ENCODE assay signal across 23 cellular contexts in the genomic region with DNA sequence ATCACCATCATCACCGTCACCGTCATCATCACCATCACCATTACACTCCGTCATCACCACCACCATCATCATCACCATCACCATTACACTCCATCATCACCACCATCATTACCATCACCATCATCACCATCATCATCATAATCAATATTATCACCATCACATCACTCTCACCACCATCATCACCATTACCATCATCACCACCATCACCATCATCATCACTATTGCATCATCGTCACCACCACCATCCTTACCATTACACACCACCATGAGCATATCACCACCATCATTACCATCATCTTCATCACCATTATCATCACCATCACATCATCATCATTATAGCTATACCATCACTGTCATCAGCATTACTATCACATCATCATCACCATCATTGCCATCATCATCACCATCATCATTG.
DNase-seq lines count a peak whose midpoint lies in the region; ATAC-seq, FAIRE-seq and TF ChIP-seq lines count a peak whose summit lies in the region.
"Had no signal": no experiment of that assay in that cellular context is flagged by ENCODE, and none has a peak within 500 bp of the region (broad histone marks: within the 10 kb centered on the region; RNA-seq: fewer than 3 reads in every experiment).

No MANE protein-coding gene starts in this region.

- CTCF ChIA-PET in HepG2 (lab: Yijun Ruan, JAX; ENCODE audit: low intra/inter-chr PET ratio, low total read pairs) = no interaction called here

- no peak overlapping the region for H3K18ac ChIP-seq in neuronal stem cell (ENCODE audit: low read length)

- no peak for TF ChIP-seq RAD21 in HepG2 (CRISPR knock-in tag; IDR thresholded peaks at IDR 0.05)

- peaks cover 2% of the 10 kb centered on the region for H3K27me3 Mint-ChIP-seq in activated T-cell treated with anti-CD3 and anti-CD28 coated beads, Interleukin-2, amount 50 U/mL, for 4 hours (ENCODE audit: low read depth)
- H3K27me3 Mint-ChIP-seq in osteocyte (ENCODE audit: unreplicated experiment) = no peaks in the 10 kb centered on the region
- no peaks in the 10 kb centered on the region for H3K27me3 Mint-ChIP-seq in stimulated activated naive CD8-positive, alpha-beta T cell treated with anti-CD3 and anti-CD28 coated beads, Interleukin-15, amount 100 ng/mL, for 72 hours
- H3K27me3 Mint-ChIP-seq: CD4-positive, CD25-positive, alpha-beta regulatory T cell had no signal

- peaks cover 36% of the 10 kb centered on the region for H3K9me3 ChIP-seq in HepG2 (ENCODE audit: low read length)
- H3K9me3 ChIP-seq in right lobe of liver = no peaks in the 10 kb centered on the region
- H3K9me3 ChIP-seq in neuronal stem cell (replicated peaks in 1 of 2; ENCODE audit: control insufficient read depth in 2 of 2, insufficient read depth in 1 of 2, low read depth in 1 of 2, low read length in 2 of 2) = peaks cover 0 to 20% of the 10 kb centered on the region in 2 donors

- in situ Hi-C loops in HepG2 (cut with HindIII; ENCODE audit: extremely low pct_ligation_motif_present, low pct_unique_long_range_greater_than_20kb) = no loop called here

- H3K4me1 ChIP-seq in HepG2 (ENCODE audit: insufficient read depth, low read length) (no peaks in the 10 kb centered on the region), right lobe of liver (no peaks in the 10 kb centered on the region), neuronal stem cell (ENCODE audit: control insufficient read depth in 2 of 2, insufficient read depth in 1 of 2, low read depth in 1 of 2, low read length in 2 of 2) (no peaks in the 10 kb centered on the region)
- H3K4me1 ChIP-seq: Caco-2 had no signal

- peaks cover 2% of the 10 kb centered on the region for H3K79me1 ChIP-seq in neuronal stem cell (ENCODE audit: low read depth, low read length)

- peaks cover 17% of the 10 kb centered on the region for H3K9me3 Mint-ChIP-seq in activated T-cell treated with anti-CD3 and anti-CD28 coated beads, Interleukin-2, amount 50 U/mL, for 4 hours
- H3K9me3 Mint-ChIP-seq in osteocyte (ENCODE audit: unreplicated experiment) = peaks cover 30% of the 10 kb centered on the region
- H3K9me3 Mint-ChIP-seq in stimulated activated naive CD8-positive, alpha-beta T cell treated with anti-CD3 and anti-CD28 coated beads, Interleukin-15, amount 100 ng/mL, for 72 hours = peaks cover 17 to 26% of the 10 kb centered on the region in 2 donors

- POLR2A ChIA-PET in HepG2 (lab: Yijun Ruan, JAX) = no interaction called here

- no peak overlapping the region for H2BK15ac ChIP-seq in neuronal stem cell (ENCODE audit: low read length)

- peak overlapping the region; percentile 72 for H3K14ac ChIP-seq in neuronal stem cell (ENCODE audit: low read length)

- H3K4ac ChIP-seq in neuronal stem cell (ENCODE audit: low read length) = no peak overlapping the region

- no peak overlapping the region for H2BK120ac ChIP-seq in neuronal stem cell (ENCODE audit: low read depth, low read length)

- H2BK12ac ChIP-seq in neuronal stem cell (ENCODE audit: low read length) = no peak overlapping the region

- H3K9ac ChIP-seq in HepG2 (ENCODE audit: insufficient read depth, low read depth, low read length) (no peak overlapping the region), neuronal stem cell (ENCODE audit: low read depth, low read length, poor library complexity) (peak overlapping the region; percentile 65)
- H3K9ac ChIP-seq: BLaER1 had no signal

- H3K27me3 ChIP-seq in HepG2 (ENCODE audit: control insufficient read depth in 1 of 2, insufficient read depth in 2 of 2, low read length in 2 of 2) (no peaks in the 10 kb centered on the region; a peak in 1 of 5 replicates), right lobe of liver (no peaks in the 10 kb centered on the region), bronchial epithelial cell (ENCODE audit: control insufficient read depth, insufficient read depth, low read length) (no peaks in the 10 kb centered on the region), neuronal stem cell (ENCODE audit: control insufficient read depth in 3 of 3, insufficient read depth in 3 of 3, low read depth in 1 of 3, low read length in 3 of 3) (peaks cover 0 to 2% (median 0%) of the 10 kb centered on the region in 3 experiments)
- H3K27me3 ChIP-seq: BLaER1 had no signal

- no peak overlapping the region for H3K27ac Mint-ChIP-seq in osteocyte (ENCODE audit: unreplicated experiment)
- H3K27ac Mint-ChIP-seq in stimulated activated naive CD8-positive, alpha-beta T cell treated with anti-CD3 and anti-CD28 coated beads, Interleukin-15, amount 100 ng/mL, for 72 hours = no peak overlapping the region
- H3K27ac Mint-ChIP-seq: B cell; CD4-positive, CD25-positive, alpha-beta regulatory T cell; CD8-positive, alpha-beta T cell had no signal

- no peak overlapping the region for H3K4me2 ChIP-seq in HepG2 (ENCODE audit: low read depth, low read length)
- no peak overlapping the region for H3K4me2 ChIP-seq in neuronal stem cell (ENCODE audit: insufficient read depth, low read length, poor library complexity, severe bottlenecking)
- H3K4me2 ChIP-seq: BLaER1 had no signal

- H3K27ac ChIP-seq in HepG2 (ENCODE audit: extremely low read length, insufficient read depth, low read length) (no peak overlapping the region), right lobe of liver (no peak overlapping the region), neuronal stem cell (replicated peaks; ENCODE audit: low read length) (no peak overlapping the region)
- H3K27ac ChIP-seq: 22Rv1, BLaER1, C4-2B had no signal

- no peak overlapping the region for H4K91ac ChIP-seq in neuronal stem cell (ENCODE audit: low read depth, low read length, poor library complexity)

- ATAC-seq in HepG2 (no peak), right lobe of liver (no peak)
- ATAC-seq in activated T-cell treated with anti-CD3 and anti-CD28 coated beads, Interleukin-2, amount 50 U/mL, for 4 hours = no peak
- ATAC-seq in stimulated activated naive CD8-positive, alpha-beta T cell treated with anti-CD3 and anti-CD28 coated beads, Interleukin-15, amount 100 ng/mL, for 72 hours = no peak
- ATAC-seq: CD8-positive, alpha-beta T cell; GM12878 had no signal

- H4K20me1 ChIP-seq in HepG2 (ENCODE audit: insufficient read depth, low read length) = no peaks in the 10 kb centered on the region
- H4K20me1 ChIP-seq: BLaER1 had no signal

- TF ChIP-seq POLR2A in HepG2 (IDR thresholded peaks at IDR 0.05; ENCODE audit: insufficient read depth in 1 of 2, low read depth in 2 of 2, low read length in 2 of 2) (no peak), right lobe of liver (IDR thresholded peaks at IDR 0.05) (no peak)

- no peak for DNase-seq in HepG2 (ENCODE audit: low spot score)
- DNase-seq in right lobe of liver = no peak
- no peak for DNase-seq in bronchial epithelial cell (ENCODE audit: low read depth)
- no peak for DNase-seq in neuronal stem cell (ENCODE audit: low spot score)
- no peak for DNase-seq in activated T-cell treated with anti-CD3 and anti-CD28 coated beads, Interleukin-2, amount 50 U/mL, for 4 hours
- no peak for DNase-seq in osteocyte (ENCODE audit: extremely low spot score, unreplicated experiment)
- DNase-seq in stimulated activated naive CD8-positive, alpha-beta T cell treated with anti-CD3 and anti-CD28 coated beads, Interleukin-15, amount 100 ng/mL, for 72 hours = no peak
- DNase-seq: Caco-2; CD4-positive, CD25-positive, alpha-beta regulatory T cell; CD8-positive, alpha-beta T cell; DMS 273 treated with DMSO at 0.1 percent for 48 hours; DMS79; EL; GDM1; GOT3; H7; HCEC 1CT had no signal

- no peak overlapping the region for H2BK5ac ChIP-seq in neuronal stem cell (ENCODE audit: low read length)

- WGBS in HepG2 (ENCODE audit: low lambda C conversion rate) = 3% methylated on average over 4 of the region's 4 CpGs
- 42% methylated on average over 4 of the region's 4 CpGs for WGBS in right lobe of liver (ENCODE audit: insufficient coverage, low coverage, low lambda C conversion rate, missing lambda C conversion rate)
- WGBS in neuronal stem cell (ENCODE audit: extremely low coverage in 2 of 2, insufficient read length in 2 of 2, insufficient replicate concordance in 1 of 2), 2 donors = 100% methylated on average over 4 of the region's 4 CpGs; no CpG with 5 or more reads in 1 of the 2 donors

- H3K36me3 Mint-ChIP-seq in activated T-cell treated with anti-CD3 and anti-CD28 coated beads, Interleukin-2, amount 50 U/mL, for 4 hours (ENCODE audit: insufficient read depth) = no peaks in the 10 kb centered on the region
- no peaks in the 10 kb centered on the region for H3K36me3 Mint-ChIP-seq in osteocyte (ENCODE audit: unreplicated experiment)
- H3K36me3 Mint-ChIP-seq: CD4-positive, CD25-positive, alpha-beta regulatory T cell; CD8-positive, alpha-beta T cell had no signal

- TF ChIP-seq EP300 in HepG2 (IDR thresholded peaks at IDR 0.05; ENCODE audit: low read depth in 2 of 2, low read length in 2 of 2) (no peak), HepG2 (CRISPR knock-in tag; IDR thresholded peaks at IDR 0.05; ENCODE audit: borderline replicate concordance) (no peak)

- peaks cover 6% of the 10 kb centered on the region for H3K4me1 Mint-ChIP-seq in activated T-cell treated with anti-CD3 and anti-CD28 coated beads, Interleukin-2, amount 50 U/mL, for 4 hours (ENCODE audit: low read depth)
- no peaks in the 10 kb centered on the region for H3K4me1 Mint-ChIP-seq in osteocyte (ENCODE audit: unreplicated experiment)
- H3K4me1 Mint-ChIP-seq in stimulated activated naive CD8-positive, alpha-beta T cell treated with anti-CD3 and anti-CD28 coated beads, Interleukin-15, amount 100 ng/mL, for 72 hours = peaks cover 15% of the 10 kb centered on the region
- H3K4me1 Mint-ChIP-seq: B cell had no signal

- no peaks in the 10 kb centered on the region for H3K79me2 ChIP-seq in HepG2 (ENCODE audit: insufficient read depth, low read length)

- no peak overlapping the region for H3K4me3 Mint-ChIP-seq in activated T-cell treated with anti-CD3 and anti-CD28 coated beads, Interleukin-2, amount 50 U/mL, for 4 hours
- H3K4me3 Mint-ChIP-seq in osteocyte (ENCODE audit: unreplicated experiment) = no peak overlapping the region
- H3K4me3 Mint-ChIP-seq in stimulated activated naive CD8-positive, alpha-beta T cell treated with anti-CD3 and anti-CD28 coated beads, Interleukin-15, amount 100 ng/mL, for 72 hours = no peak overlapping the region
- H3K4me3 Mint-ChIP-seq: B cell; CD4-positive, CD25-positive, alpha-beta regulatory T cell; CD8-positive, alpha-beta T cell had no signal

- no peak overlapping the region for H4K8ac ChIP-seq in neuronal stem cell (ENCODE audit: low read depth, low read length)

- FAIRE-seq in HepG2 (lab: Jason Lieb, UNC) (no peak), bronchial epithelial cell (lab: Jason Lieb, UNC) (peak; percentile 86)
- FAIRE-seq: A204.1, GM12878 had no signal

- no peak overlapping the region for H2AFZ ChIP-seq in HepG2 (ENCODE audit: low read length)
- H2AFZ ChIP-seq in neuronal stem cell (ENCODE audit: low read length) = no peak overlapping the region

- H3K4me3 ChIP-seq in HepG2 (replicated peaks in 1 of 3; ENCODE audit: insufficient read depth in 1 of 3, low read depth in 2 of 3, low read length in 3 of 3) = no peak overlapping the region
- no peak overlapping the region for H3K4me3 ChIP-seq in right lobe of liver
- no peak overlapping the region for H3K4me3 ChIP-seq in bronchial epithelial cell (ENCODE audit: low read depth, low read length)
- peak overlapping the region in 1 of 2 donors; percentile 8 for H3K4me3 ChIP-seq in neuronal stem cell (ENCODE audit: low read length in 2 of 2)
- H3K4me3 ChIP-seq: BLaER1, GM12878 had no signal

- intact Hi-C loops in HepG2 (cut with micrococcal nuclease; ENCODE audit: unreplicated experiment) (no loop called here), right lobe of liver (cut with DNase I) (no loop called here)

- H3K36me3 ChIP-seq in HepG2 (replicated peaks in 1 of 2; ENCODE audit: control insufficient read depth in 1 of 2, insufficient read depth in 2 of 2, low read length in 2 of 2) = no peaks in the 10 kb centered on the region
- H3K36me3 ChIP-seq in right lobe of liver = no peaks in the 10 kb centered on the region
- H3K36me3 ChIP-seq in bronchial epithelial cell (ENCODE audit: control insufficient read depth, insufficient read depth, low read length) = no peaks in the 10 kb centered on the region
- H3K36me3 ChIP-seq in neuronal stem cell (replicated peaks in 1 of 2; ENCODE audit: control insufficient read depth in 2 of 2, insufficient read depth in 2 of 2, low read length in 2 of 2) = no peaks in the 10 kb centered on the region
- H3K36me3 ChIP-seq: BLaER1 had no signal

- no peak overlapping the region for H2AK5ac ChIP-seq in neuronal stem cell (ENCODE audit: low read depth, low read length)

- H3K23ac ChIP-seq in neuronal stem cell (ENCODE audit: low read depth, low read length, poor library complexity) = no peak overlapping the region

- no TSS peak for BruUV-seq in HepG2 (replicated peaks; lab: Mats Ljungman, UMichigan)

- TF ChIP-seq CTCF in HepG2 (CRISPR knock-in tag; IDR thresholded peaks at IDR 0.05) (no peak), right lobe of liver (IDR thresholded peaks at IDR 0.05) (no peak), bronchial epithelial cell (IDR thresholded peaks at IDR 0.05; ENCODE audit: insufficient read depth, low read length, severe bottlenecking) (no peak), osteocyte (IDR thresholded peaks at IDR 0.05) (no peak)
